41 cellular contexts compared by ENCODE assay signal in the genomic region with DNA sequence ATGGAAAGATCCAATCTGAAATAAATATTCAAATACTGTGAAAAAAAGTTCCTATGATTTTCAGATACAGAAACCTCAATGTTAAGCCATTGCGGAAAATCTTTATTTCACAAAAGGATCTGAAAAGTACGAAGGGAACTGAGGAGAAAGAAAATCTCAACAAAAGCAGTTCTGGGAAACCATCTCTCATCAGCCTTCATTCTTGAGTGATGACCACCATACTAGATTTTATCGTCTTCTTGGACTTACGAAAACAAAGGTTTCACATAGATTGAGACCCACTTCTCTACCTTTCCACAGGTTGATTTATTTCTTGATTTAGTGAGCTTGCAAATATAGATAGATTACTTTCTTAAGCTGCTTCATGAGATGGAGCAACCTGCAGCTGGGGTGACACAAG.
"Had no signal": no experiment of that assay in that cellular context is flagged by ENCODE, and none has a peak within 500 bp of the region (broad histone marks: within the 10 kb centered on the region; RNA-seq: fewer than 3 reads in every experiment).

No MANE protein-coding gene starts in this region.

- H3K4me1 ChIP-seq: adrenal gland, body of pancreas, breast epithelium had no signal

- H3K4me1 Mint-ChIP-seq: activated naive CD4-positive, alpha-beta T cell treated with anti-CD3 and anti-CD28 coated beads, Interleukin-2, amount 10 ng/mL, durations not matched to agents 7 days and 5 days; activated naive CD4-positive, alpha-beta T cell treated with anti-CD3 and anti-CD28 coated beads, Interleukin-2, amount 50 U/mL, for 24 hours; activated naive CD8-positive, alpha-beta T cell treated with anti-CD3 and anti-CD28 coated beads, Interleukin-2, amount 10 ng/mL, durations not matched to agents 7 days and 5 days; activated naive CD8-positive, alpha-beta T cell treated with anti-CD3 and anti-CD28 coated beads, Interleukin-2, amount 50 U/mL, for 24 hours; activated T-helper 17 cell treated with anti-CD3 and anti-CD28 coated beads, Interleukin-2, amount 50 U/mL, for 72 hours; brain; central memory CD8-positive, alpha-beta T cell had no signal

- H3K4me3 Mint-ChIP-seq: activated naive CD4-positive, alpha-beta T cell treated with anti-CD3 and anti-CD28 coated beads for 36 hours; activated naive CD4-positive, alpha-beta T cell treated with anti-CD3 and anti-CD28 coated beads, Interleukin-2, amount 10 ng/mL, durations not matched to agents 7 days and 5 days; activated naive CD4-positive, alpha-beta T cell treated with anti-CD3 and anti-CD28 coated beads, Interleukin-2, amount 50 U/mL, for 24 hours; activated naive CD8-positive, alpha-beta T cell; activated naive CD8-positive, alpha-beta T cell treated with anti-CD3 and anti-CD28 coated beads for 36 hours; activated naive CD8-positive, alpha-beta T cell treated with anti-CD3 and anti-CD28 coated beads, Interleukin-2, amount 10 ng/mL, durations not matched to agents 7 days and 5 days; activated naive CD8-positive, alpha-beta T cell treated with anti-CD3 and anti-CD28 coated beads, Interleukin-2, amount 50 U/mL, for 24 hours; activated T-cell treated with anti-CD3 and anti-CD28 coated beads, Interleukin-2, amount 50 U/mL, for 24 hours; activated T-cell treated with anti-CD3 and anti-CD28 coated beads, Interleukin-2, amount 50 U/mL, for 4 hours; activated T-cell treated with anti-CD3 and anti-CD28 coated beads, Interleukin-2, amount 50 U/mL, for 72 hours; activated T-helper 1 cell treated with anti-CD3 and anti-CD28 coated beads, Interleukin-12 subunit alpha, Interleukin-12 subunit beta, Interleukin-2, Interleukin-4 antibody, amounts not matched to agents 30 ng/mL and 10 ng/mL and 1 ng/mL, durations not matched to agents 14 hours and 24 hours and 36 hours; activated T-helper 17 cell treated with anti-CD3 and anti-CD28 coated beads, Interleukin-2, amount 50 U/mL, for 72 hours; brain; central memory CD8-positive, alpha-beta T cell had no signal

- H3K9me3 Mint-ChIP-seq: activated naive CD4-positive, alpha-beta T cell treated with anti-CD3 and anti-CD28 coated beads for 36 hours; activated naive CD4-positive, alpha-beta T cell treated with anti-CD3 and anti-CD28 coated beads, Interleukin-2, amount 10 ng/mL, durations not matched to agents 7 days and 5 days; activated naive CD4-positive, alpha-beta T cell treated with anti-CD3 and anti-CD28 coated beads, Interleukin-2, amount 50 U/mL, for 24 hours; activated naive CD4-positive, alpha-beta T cell treated with anti-CD3 and anti-CD28 coated beads, Interleukin-2, amount 50 U/mL, for 72 hours; activated naive CD8-positive, alpha-beta T cell treated with anti-CD3 and anti-CD28 coated beads for 36 hours; activated naive CD8-positive, alpha-beta T cell treated with anti-CD3 and anti-CD28 coated beads, Interleukin-2, amount 10 ng/mL, durations not matched to agents 7 days and 5 days; activated naive CD8-positive, alpha-beta T cell treated with anti-CD3 and anti-CD28 coated beads, Interleukin-2, amount 50 U/mL, for 24 hours; activated T-cell treated with anti-CD3 and anti-CD28 coated beads, Interleukin-2, amount 50 U/mL, for 24 hours; activated T-cell treated with anti-CD3 and anti-CD28 coated beads, Interleukin-2, amount 50 U/mL, for 4 hours; activated T-cell treated with anti-CD3 and anti-CD28 coated beads, Interleukin-2, amount 50 U/mL, for 72 hours; activated T-helper 1 cell treated with anti-CD3 and anti-CD28 coated beads, Interleukin-12 subunit alpha, Interleukin-12 subunit beta, Interleukin-2, Interleukin-4 antibody, amounts not matched to agents 30 ng/mL and 10 ng/mL and 1 ng/mL, durations not matched to agents 14 hours and 24 hours and 36 hours; activated T-helper 17 cell treated with anti-CD3 and anti-CD28 coated beads, Interleukin-2, amount 50 U/mL, for 72 hours; activated T-helper 2 cell treated with anti-CD3 and anti-CD28 coated beads, Interferon-gamma antibody, Interleukin-2, Interleukin-4, amounts not matched to agents 10 μg/mL and 5 μg/mL and 100 μg/mL, durations not matched to agents 14 hours and 24 hours and 36 hours; central memory CD8-positive, alpha-beta T cell had no signal

- ATAC-seq: activated naive CD8-positive, alpha-beta T cell treated with anti-CD3 and anti-CD28 coated beads, Interleukin-2, amount 50 U/mL, for 24 hours; activated T-cell treated with anti-CD3 and anti-CD28 coated beads, Interleukin-2, amount 50 U/mL, for 4 hours; activated T-cell treated with anti-CD3 and anti-CD28 coated beads, Interleukin-2, amount 50 U/mL, for 72 hours; activated T-helper 17 cell treated with anti-CD3 and anti-CD28 coated beads, Interleukin-2, amount 50 U/mL, for 72 hours; body of pancreas had no signal

- H3K36me3 Mint-ChIP-seq: activated naive CD4-positive, alpha-beta T cell treated with anti-CD3 and anti-CD28 coated beads, Interleukin-2, amount 10 ng/mL, durations not matched to agents 7 days and 5 days; activated naive CD4-positive, alpha-beta T cell treated with anti-CD3 and anti-CD28 coated beads, Interleukin-2, amount 50 U/mL, for 24 hours; activated naive CD4-positive, alpha-beta T cell treated with anti-CD3 and anti-CD28 coated beads, Interleukin-2, amount 50 U/mL, for 72 hours; activated naive CD8-positive, alpha-beta T cell; activated naive CD8-positive, alpha-beta T cell treated with anti-CD3 and anti-CD28 coated beads for 36 hours; activated naive CD8-positive, alpha-beta T cell treated with anti-CD3 and anti-CD28 coated beads, Interleukin-2, amount 10 ng/mL, durations not matched to agents 7 days and 5 days; brain had no signal

- H3K27me3 Mint-ChIP-seq: activated naive CD4-positive, alpha-beta T cell treated with anti-CD3 and anti-CD28 coated beads, Interleukin-2, amount 10 ng/mL, durations not matched to agents 7 days and 5 days had no signal

- H3K36me3 ChIP-seq: adrenal gland, ascending aorta, brain microvascular endothelial cell, breast epithelium, cardiac muscle cell had no signal

- H3K9me3 ChIP-seq: adrenal gland, ascending aorta, body of pancreas, breast epithelium had no signal

- H3K4me3 ChIP-seq: adrenal gland, ascending aorta, body of pancreas, breast epithelium, cardiac muscle cell had no signal

- H3K27me3 ChIP-seq: adrenal gland, ascending aorta, body of pancreas, brain microvascular endothelial cell, breast epithelium, cardiac muscle cell had no signal

- DNase-seq: activated effector memory CD4-positive, alpha-beta T cell treated with anti-CD3 and anti-CD28 coated beads, Interleukin-2, amount 50 U/mL, for 16 hours; activated effector memory CD4-positive, alpha-beta T cell treated with Interleukin-2 at 50 U/mL for 16 hours; activated gamma-delta T cell; activated gamma-delta T cell treated with Interleukin-2 at 50 U/mL for 16 hours; activated naive CD4-positive, alpha-beta T cell; activated naive CD4-positive, alpha-beta T cell treated with anti-CD3 and anti-CD28 coated beads for 36 hours; activated naive CD4-positive, alpha-beta T cell treated with anti-CD3 and anti-CD28 coated beads, Interleukin-2, amount 10 ng/mL, durations not matched to agents 7 days and 5 days; activated naive CD4-positive, alpha-beta T cell treated with anti-CD3 and anti-CD28 coated beads, Interleukin-2, amount 50 U/mL, for 16 hours; activated naive CD4-positive, alpha-beta T cell treated with Interleukin-2 at 50 U/mL for 16 hours; activated naive CD8-positive, alpha-beta T cell treated with anti-CD3 and anti-CD28 coated beads for 36 hours; activated naive CD8-positive, alpha-beta T cell treated with anti-CD3 and anti-CD28 coated beads, Interleukin-2, amount 10 ng/mL, durations not matched to agents 7 days and 5 days; activated naive CD8-positive, alpha-beta T cell treated with anti-CD3 and anti-CD28 coated beads, Interleukin-2, amount 50 U/mL, for 24 hours; activated T-cell treated with anti-CD3 and anti-CD28 coated beads for 4 hours; activated T-cell treated with anti-CD3 and anti-CD28 coated beads, Interleukin-2, amount 50 U/mL, for 1 hour; activated T-cell treated with anti-CD3 and anti-CD28 coated beads, Interleukin-2, amount 50 U/mL, for 24 hours; activated T-cell treated with anti-CD3 and anti-CD28 coated beads, Interleukin-2, amount 50 U/mL, for 4 hours; activated T-cell treated with anti-CD3 and anti-CD28 coated beads, Interleukin-2, amount 50 U/mL, for 48 hours; activated T-cell treated with anti-CD3 and anti-CD28 coated beads, Interleukin-2, amount 50 U/mL, for 72 hours; adrenal gland; amniotic stem cell; amygdala; anterior cingulate cortex; aorta; body of pancreas; brain microvascular endothelial cell; caudate nucleus; central memory CD4-positive, alpha-beta T cell; cerebellar nuclear complex had no signal

- FAIRE-seq: astrocyte, bronchial epithelial cell had no signal

- H3K27ac ChIP-seq: adrenal gland, ascending aorta, body of pancreas, brain microvascular endothelial cell, breast epithelium, cardiac muscle cell had no signal

- H3K27ac Mint-ChIP-seq: activated naive CD4-positive, alpha-beta T cell treated with anti-CD3 and anti-CD28 coated beads for 36 hours; activated naive CD4-positive, alpha-beta T cell treated with anti-CD3 and anti-CD28 coated beads, Interleukin-2, amount 10 ng/mL, durations not matched to agents 7 days and 5 days; activated naive CD4-positive, alpha-beta T cell treated with anti-CD3 and anti-CD28 coated beads, Interleukin-2, amount 50 U/mL, for 24 hours; activated naive CD4-positive, alpha-beta T cell treated with anti-CD3 and anti-CD28 coated beads, Interleukin-2, amount 50 U/mL, for 72 hours; activated naive CD8-positive, alpha-beta T cell; activated naive CD8-positive, alpha-beta T cell treated with anti-CD3 and anti-CD28 coated beads for 36 hours; activated naive CD8-positive, alpha-beta T cell treated with anti-CD3 and anti-CD28 coated beads, Interleukin-2, amount 10 ng/mL, durations not matched to agents 7 days and 5 days; activated naive CD8-positive, alpha-beta T cell treated with anti-CD3 and anti-CD28 coated beads, Interleukin-2, amount 50 U/mL, for 24 hours; activated T-cell treated with anti-CD3 and anti-CD28 coated beads, Interleukin-2, amount 50 U/mL, for 24 hours; activated T-cell treated with anti-CD3 and anti-CD28 coated beads, Interleukin-2, amount 50 U/mL, for 72 hours; activated T-helper 1 cell treated with anti-CD3 and anti-CD28 coated beads, Interleukin-12 subunit alpha, Interleukin-12 subunit beta, Interleukin-2, Interleukin-4 antibody, amounts not matched to agents 30 ng/mL and 10 ng/mL and 1 ng/mL, durations not matched to agents 14 hours and 24 hours and 36 hours; activated T-helper 17 cell treated with anti-CD3 and anti-CD28 coated beads, Interleukin-2, amount 50 U/mL, for 72 hours; activated T-helper 2 cell treated with anti-CD3 and anti-CD28 coated beads, Interferon-gamma antibody, Interleukin-2, Interleukin-4, amounts not matched to agents 10 μg/mL and 5 μg/mL and 100 μg/mL, durations not matched to agents 14 hours and 24 hours and 36 hours; brain had no signal
